Comparison of ENCODE assay signal across 20 cellular contexts in genomic region chr4:7023486-7023885, GRCh38. TPM values are rescaled to one million over a fixed set of nuclear protein-coding genes. Genes with fewer than 3 reads are reported as not detected.
DNase-seq lines count a peak whose midpoint lies in the region; ATAC-seq, FAIRE-seq and TF ChIP-seq lines count a peak whose summit lies in the region.
"Had no signal": no experiment of that assay in that cellular context is flagged by ENCODE, and none has a peak within 500 bp of the region (broad histone marks: within the 10 kb centered on the region; RNA-seq: fewer than 3 reads in every experiment).

No MANE protein-coding gene starts in this region.

- POLR2A ChIA-PET in activated CD4-positive, alpha-beta T cell treated with anti-CD3 and anti-CD28 coated beads for 36 hours (lab: Charles Lee), result no interaction called here
- POLR2A ChIA-PET in GM10248 (lab: Yijun Ruan, JAX), result no interaction called here

- 91% methylated on average over 16 of the region's 16 CpGs for WGBS in right cardiac atrium
- no CpG with 5 or more reads among the region's 16 CpGs for WGBS in neuronal stem cell (ENCODE audit: extremely low coverage in 2 of 2, insufficient read length in 2 of 2, insufficient replicate concordance in 1 of 2), 2 donors

- H2BK5ac ChIP-seq in neuronal stem cell (ENCODE audit: low read length), result peak overlapping the region; percentile 26

- no peak overlapping the region for H3K27ac ChIP-seq in right cardiac atrium (ENCODE audit: low read length)
- no peak overlapping the region for H3K27ac ChIP-seq in astrocyte (ENCODE audit: low read depth, low read length)
- no peak overlapping the region for H3K27ac ChIP-seq in neuronal stem cell (replicated peaks; ENCODE audit: low read length)
- H3K27ac ChIP-seq: SK-N-MC had no signal

- no peak overlapping the region for H3K9ac ChIP-seq in astrocyte (ENCODE audit: low read length)
- H3K9ac ChIP-seq in neuronal stem cell (ENCODE audit: low read depth, low read length, poor library complexity), result no peak overlapping the region

- peaks cover 7% of the 10 kb centered on the region for H3K79me2 ChIP-seq in astrocyte (ENCODE audit: insufficient read depth, low read length)

- H3K4me3 ChIP-seq in right cardiac atrium (ENCODE audit: low read length), result no peak overlapping the region
- H3K4me3 ChIP-seq in astrocyte (ENCODE audit: insufficient read depth, low read depth, low read length), result no peak overlapping the region
- no peak overlapping the region for H3K4me3 ChIP-seq in neuronal stem cell (ENCODE audit: low read length in 2 of 2)
- H3K4me3 ChIP-seq: SK-N-MC had no signal

- no peak overlapping the region for H3K18ac ChIP-seq in neuronal stem cell (ENCODE audit: low read length)

- H3K9me3 ChIP-seq in right cardiac atrium (ENCODE audit: control insufficient read depth, low read length), result no peaks in the 10 kb centered on the region
- H3K9me3 ChIP-seq in astrocyte (ENCODE audit: insufficient read depth, low read depth, low read length), result no peaks in the 10 kb centered on the region
- peaks cover 0 to 2% of the 10 kb centered on the region in 2 donors for H3K9me3 ChIP-seq in neuronal stem cell (replicated peaks in 1 of 2; ENCODE audit: control insufficient read depth in 2 of 2, insufficient read depth in 1 of 2, low read depth in 1 of 2, low read length in 2 of 2)

- no peak overlapping the region for H2AK5ac ChIP-seq in neuronal stem cell (ENCODE audit: low read depth, low read length)

- H2AFZ ChIP-seq in astrocyte (ENCODE audit: low read depth, low read length) (no peak overlapping the region), neuronal stem cell (ENCODE audit: low read length) (no peak overlapping the region)

- H2BK12ac ChIP-seq in neuronal stem cell (ENCODE audit: low read length), result no peak overlapping the region

- FAIRE-seq in astrocyte (lab: Jason Lieb, UNC), result no peak
- FAIRE-seq: HepG2 had no signal

- H3K9me3 Mint-ChIP-seq in astrocyte (ENCODE audit: unreplicated experiment), result no peaks in the 10 kb centered on the region
- H3K9me3 Mint-ChIP-seq in activated CD4-positive, alpha-beta T cell treated with anti-CD3 and anti-CD28 coated beads for 36 hours (ENCODE audit: low read depth), result no peaks in the 10 kb centered on the region

- H3K23ac ChIP-seq in neuronal stem cell (ENCODE audit: low read depth, low read length, poor library complexity), result peak overlapping the region; percentile 75

- TF ChIP-seq CTCF in astrocyte (IDR thresholded peaks at IDR 0.05; ENCODE audit: insufficient read depth, low read depth, low read length) (no peak), GM10248 (IDR thresholded peaks at IDR 0.05; ENCODE audit: control extremely low read depth, extremely low read depth, low read depth, missing control alignments) (no peak)

- H2BK120ac ChIP-seq in neuronal stem cell (ENCODE audit: low read depth, low read length), result no peak overlapping the region

- ATAC-seq in Right ventricle myocardium inferior (no peak), right cardiac atrium (no peak), HG02885 (IDR thresholded peaks at IDR 0.05; ENCODE audit: poor library complexity, unreplicated experiment) (no peak)
- ATAC-seq in activated CD4-positive, alpha-beta T cell treated with anti-CD3 and anti-CD28 coated beads for 36 hours, result no peak
- ATAC-seq: HepG2 had no signal

- H4K91ac ChIP-seq in neuronal stem cell (ENCODE audit: low read depth, low read length, poor library complexity), result no peak overlapping the region

- H3K4me2 ChIP-seq in astrocyte (ENCODE audit: low read length) (no peak overlapping the region), neuronal stem cell (ENCODE audit: insufficient read depth, low read length, poor library complexity, severe bottlenecking) (no peak overlapping the region)

- DNase-seq in Right ventricle myocardium inferior (ENCODE audit: missing footprints) (peak; percentile 42), right cardiac atrium (no peak), astrocyte (ENCODE audit: low read depth) (no peak), neuronal stem cell (ENCODE audit: low spot score) (no peak), superior temporal gyrus (ENCODE audit: extremely low spot score) (peak; percentile 18), GM10248 (ENCODE audit: extremely low spot score) (no peak)
- no peak for DNase-seq in activated CD4-positive, alpha-beta T cell treated with anti-CD3 and anti-CD28 coated beads for 36 hours
- DNase-seq: EL, KG1, NCI-H1105, NCI-H146, NCI-H2081, NCI-H2171 treated with DMSO at 0.1 percent for 48 hours, NCI-H524 treated with DMSO at 0.1 percent for 48 hours, NCI-H82, SHP77 treated with DMSO at 0.1 percent for 48 hours had no signal

- no peak overlapping the region for H4K8ac ChIP-seq in neuronal stem cell (ENCODE audit: low read depth, low read length)

- H2BK15ac ChIP-seq in neuronal stem cell (ENCODE audit: low read length), result no peak overlapping the region

- H3K4me1 Mint-ChIP-seq in astrocyte (ENCODE audit: low read depth, unreplicated experiment), result peaks cover 32% of the 10 kb centered on the region
- no peaks in the 10 kb centered on the region for H3K4me1 Mint-ChIP-seq in activated CD4-positive, alpha-beta T cell treated with anti-CD3 and anti-CD28 coated beads for 36 hours

- H3K36me3 Mint-ChIP-seq in astrocyte (ENCODE audit: low read depth, unreplicated experiment), result peaks cover 14% of the 10 kb centered on the region
- H3K36me3 Mint-ChIP-seq in activated CD4-positive, alpha-beta T cell treated with anti-CD3 and anti-CD28 coated beads for 36 hours (ENCODE audit: low read depth), result peaks cover 21% of the 10 kb centered on the region

- CTCF ChIA-PET in activated CD4-positive, alpha-beta T cell treated with anti-CD3 and anti-CD28 coated beads for 36 hours (lab: Charles Lee), result interaction anchor here (0.6 kb wide), 1 partner anchor 123 kb away, joined by 3 read pairs; no protein-coding TSS in a partner anchor
- CTCF ChIA-PET in GM10248 (lab: Yijun Ruan, JAX), result interaction anchor here (1.5 to 1.6 kb wide), 3 partner anchors 16 to 49 kb away, joined by 3 to 4 read pairs (median 3); partner anchors contain the start of gene TADA2B

- H3K36me3 ChIP-seq in astrocyte (ENCODE audit: insufficient read depth, low read length) (peaks cover 7% of the 10 kb centered on the region), neuronal stem cell (replicated peaks in 1 of 2; ENCODE audit: control insufficient read depth in 2 of 2, insufficient read depth in 2 of 2, low read length in 2 of 2) (peaks cover 30 to 85% of the 10 kb centered on the region in 2 donors)

- H3K14ac ChIP-seq in neuronal stem cell (ENCODE audit: low read length), result no peak overlapping the region

- H3K4me1 ChIP-seq in right cardiac atrium (ENCODE audit: control insufficient read depth, insufficient read depth, low read length), result no peaks in the 10 kb centered on the region
- peaks cover 15% of the 10 kb centered on the region for H3K4me1 ChIP-seq in astrocyte (ENCODE audit: insufficient read depth, low read length)
- peaks cover 5 to 8% of the 10 kb centered on the region in 2 donors for H3K4me1 ChIP-seq in neuronal stem cell (ENCODE audit: control insufficient read depth in 2 of 2, insufficient read depth in 1 of 2, low read depth in 1 of 2, low read length in 2 of 2)

- no peak overlapping the region for H3K4ac ChIP-seq in neuronal stem cell (ENCODE audit: low read length)

- no peaks in the 10 kb centered on the region for H3K27me3 Mint-ChIP-seq in astrocyte (ENCODE audit: low read depth, unreplicated experiment)
- H3K27me3 Mint-ChIP-seq in activated CD4-positive, alpha-beta T cell treated with anti-CD3 and anti-CD28 coated beads for 36 hours, result no peaks in the 10 kb centered on the region
- H3K27me3 Mint-ChIP-seq: B cell had no signal

- H3K4me3 Mint-ChIP-seq in astrocyte (ENCODE audit: unreplicated experiment), result no peak overlapping the region
- no peak overlapping the region for H3K4me3 Mint-ChIP-seq in activated CD4-positive, alpha-beta T cell treated with anti-CD3 and anti-CD28 coated beads for 36 hours
- H3K4me3 Mint-ChIP-seq: B cell had no signal

- peak overlapping the region; percentile 24 for H3K27ac Mint-ChIP-seq in astrocyte (ENCODE audit: unreplicated experiment)
- H3K27ac Mint-ChIP-seq in activated CD4-positive, alpha-beta T cell treated with anti-CD3 and anti-CD28 coated beads for 36 hours, result no peak overlapping the region
- H3K27ac Mint-ChIP-seq: B cell had no signal

- no peaks in the 10 kb centered on the region for H3K27me3 ChIP-seq in right cardiac atrium (ENCODE audit: control insufficient read depth, insufficient read depth)
- H3K27me3 ChIP-seq in astrocyte (ENCODE audit: insufficient read depth, low read length), result no peaks in the 10 kb centered on the region
- H3K27me3 ChIP-seq in neuronal stem cell (ENCODE audit: control insufficient read depth in 3 of 3, insufficient read depth in 3 of 3, low read depth in 1 of 3, low read length in 3 of 3), result no peaks in the 10 kb centered on the region

- intact Hi-C loops in Right ventricle myocardium inferior (cut with DNase I) (no loop called here), right cardiac atrium (cut with DNase I) (no loop called here)
- intact Hi-C loops in activated CD4-positive, alpha-beta T cell treated with anti-CD3 and anti-CD28 coated beads for 36 hours (cut with DNase I, micrococcal nuclease), result no loop called here

- H4K20me1 ChIP-seq in astrocyte (ENCODE audit: insufficient read depth, low read length), result peaks cover 9% of the 10 kb centered on the region

- peaks cover 2% of the 10 kb centered on the region for H3K79me1 ChIP-seq in neuronal stem cell (ENCODE audit: low read depth, low read length)

RNA-seq across cellular contexts. Expression of gene TADA2B, which starts 19.7 kb away (rescaled TPM):
- total RNA-seq in Right ventricle myocardium inferior, result 33.3 TPM
- 10 to 100 TPM; 29.4 to 35.6 (median 31.7) TPM for total RNA-seq in right cardiac atrium
- 19.7 TPM for polyA plus RNA-seq in right cardiac atrium
- 18.0 and 19.8 TPM in 2 replicates for total RNA-seq in astrocyte
- 9.9 TPM for polyA plus RNA-seq in neuronal stem cell (2013, experiment 1 of 2)
- 9.9 TPM for polyA plus RNA-seq in neuronal stem cell (2013, experiment 2 of 2)
- total RNA-seq in activated CD4-positive, alpha-beta T cell treated with anti-CD3 and anti-CD28 coated beads for 36 hours, result 10 to 100 TPM in 1 of 2 experiments, 1 to 10 TPM in 1; 9.0 to 10.6 TPM

RNA-seq across cellular contexts. Expression of gene GRPEL1, which starts 44.4 kb away (rescaled TPM):
- total RNA-seq in Right ventricle myocardium inferior (61.5 TPM), right cardiac atrium (10 to 100 TPM; 28.2 to 36.8 (median 32.5) TPM), astrocyte (48.3 and 55.8 TPM in 2 replicates)
- polyA plus RNA-seq in right cardiac atrium, result 30.9 TPM
- polyA plus RNA-seq in neuronal stem cell (2013, experiment 1 of 2), result 10.3 TPM
- polyA plus RNA-seq in neuronal stem cell (2013, experiment 2 of 2), result 9.4 TPM
- total RNA-seq in activated CD4-positive, alpha-beta T cell treated with anti-CD3 and anti-CD28 coated beads for 36 hours, result 10 to 100 TPM; 81.0 to 93.0 TPM

Comparison
In these comparisons a context has a peak if more than half of its experiments do, and no peak if none do; other contexts are left out.
1. DNase-seq: peak in Right ventricle myocardium inferior (single experiment) and superior temporal gyrus (single experiment); none in right cardiac atrium (0 of 3), astrocyte (single experiment), neuronal stem cell (single experiment), activated CD4-positive, alpha-beta T cell treated with anti-CD3 and anti-CD28 coated beads for 36 hours (single experiment) and GM10248 (single experiment).